ENCODE assay signal across 29 cellular contexts in the genomic region with DNA sequence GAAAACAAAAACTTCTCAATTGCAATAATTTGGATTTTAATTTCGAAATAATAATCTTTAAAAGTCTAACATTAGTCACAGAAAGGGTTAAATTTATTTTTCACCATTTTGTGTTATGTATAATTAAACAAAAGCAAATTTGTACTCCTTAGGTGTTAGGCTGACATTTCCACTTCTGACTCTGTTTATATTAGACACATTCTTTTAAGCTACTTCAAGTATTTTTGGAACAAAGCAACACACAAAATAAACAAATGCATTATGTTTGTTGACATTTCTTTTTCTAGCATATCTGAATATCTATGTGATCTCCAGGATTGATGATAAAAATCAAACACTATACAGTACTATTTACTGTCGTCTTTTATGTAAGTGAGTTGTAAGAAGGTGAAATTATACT.
"Had no signal": no experiment of that assay in that cellular context is flagged by ENCODE, and none has a peak within 500 bp of the region (broad histone marks: within the 10 kb centered on the region; RNA-seq: fewer than 3 reads in every experiment).

No MANE protein-coding gene starts in this region.

- H3K36me3 Mint-ChIP-seq: naive thymus-derived CD8-positive, alpha-beta T cell; neural progenitor cell; stimulated activated effector memory CD8-positive, alpha-beta T cell treated with anti-CD3 and anti-CD28 coated beads, Interleukin-12 subunit alpha, Interleukin-12 subunit beta, amount 100 ng/mL, for 72 hours; type B pancreatic cell had no signal

- H3K9me3 ChIP-seq: lower lobe of right lung, neutrophil, ovary, prostate gland, spleen, suprapubic skin, thoracic aorta, tibial nerve, uterus had no signal

- ATAC-seq: left cardiac atrium; left lobe of liver; naive thymus-derived CD8-positive, alpha-beta T cell; right cardiac atrium; sciatic nerve; stimulated activated effector memory CD8-positive, alpha-beta T cell treated with anti-CD3 and anti-CD28 coated beads, Interleukin-12 subunit alpha, Interleukin-12 subunit beta, amount 100 ng/mL, for 72 hours had no signal

- FAIRE-seq: keratinocyte had no signal

- H3K4me3 Mint-ChIP-seq: naive thymus-derived CD8-positive, alpha-beta T cell; nephron progenitor cell; neural progenitor cell; stimulated activated effector memory CD8-positive, alpha-beta T cell treated with anti-CD3 and anti-CD28 coated beads, Interleukin-12 subunit alpha, Interleukin-12 subunit beta, amount 100 ng/mL, for 72 hours; stimulated activated naive CD8-positive, alpha-beta T cell treated with anti-CD3 and anti-CD28 coated beads, Interleukin-15, Interleukin-2, amounts not matched to agents 100 ng/mL and 50 ng/mL, for 24 hours; type B pancreatic cell had no signal

- H3K27me3 ChIP-seq: ovary, spleen, suprapubic skin, tibial nerve, uterus had no signal

- H3K4me3 ChIP-seq: lower lobe of right lung, neural progenitor cell, ovary, prostate gland, skin epidermis, spleen, suprapubic skin, thoracic aorta, tibial nerve, uterus had no signal

- H3K27ac ChIP-seq: lower lobe of right lung, neural progenitor cell, neutrophil, ovary, prostate gland, skin epidermis, spleen, suprapubic skin, thoracic aorta, tibial nerve, uterus had no signal

- H3K9me3 Mint-ChIP-seq: naive thymus-derived CD8-positive, alpha-beta T cell; nephron progenitor cell; neural progenitor cell; stimulated activated effector memory CD8-positive, alpha-beta T cell treated with anti-CD3 and anti-CD28 coated beads, Interleukin-12 subunit alpha, Interleukin-12 subunit beta, amount 100 ng/mL, for 72 hours; stimulated activated naive CD8-positive, alpha-beta T cell treated with anti-CD3 and anti-CD28 coated beads, Interleukin-15, Interleukin-2, amounts not matched to agents 100 ng/mL and 50 ng/mL, for 24 hours; type B pancreatic cell had no signal

- H3K4me1 ChIP-seq: neural progenitor cell, prostate gland, suprapubic skin, tibial nerve, uterus had no signal

- H3K4me1 Mint-ChIP-seq: nephron progenitor cell; neural progenitor cell; stimulated activated effector memory CD8-positive, alpha-beta T cell treated with anti-CD3 and anti-CD28 coated beads, Interleukin-12 subunit alpha, Interleukin-12 subunit beta, amount 100 ng/mL, for 72 hours had no signal

- H3K27ac Mint-ChIP-seq: naive thymus-derived CD8-positive, alpha-beta T cell; nephron progenitor cell; neural progenitor cell; stimulated activated effector memory CD8-positive, alpha-beta T cell treated with anti-CD3 and anti-CD28 coated beads, Interleukin-12 subunit alpha, Interleukin-12 subunit beta, amount 100 ng/mL, for 72 hours; stimulated activated naive CD8-positive, alpha-beta T cell treated with anti-CD3 and anti-CD28 coated beads, Interleukin-15, Interleukin-2, amounts not matched to agents 100 ng/mL and 50 ng/mL, for 24 hours; type B pancreatic cell had no signal

- DNase-seq: hippocampal formation; kidney glomerular epithelial cell; left cardiac atrium; lower lobe of right lung; mammary epithelial cell; mesenchymal stem cell; naive thymus-derived CD8-positive, alpha-beta T cell; nephron progenitor cell; occipital lobe; ovary; retina; right cardiac atrium; spleen; stimulated activated CD4-positive, alpha-beta T cell treated with anti-CD3 and anti-CD28 coated beads, Interleukin-4, amount 100 ng/mL, for 24 hours; stimulated activated naive CD4-positive, alpha-beta T cell; uterus had no signal

- H3K36me3 ChIP-seq: lower lobe of right lung, neural progenitor cell, neutrophil, ovary, prostate gland, spleen, suprapubic skin, thoracic aorta, tibial nerve, uterus had no signal
